13 cellular contexts compared by ENCODE assay signal in genomic region chr2:44731505-44731904, GRCh38.
DNase-seq lines count a peak whose midpoint lies in the region; ATAC-seq and TF ChIP-seq lines count a peak whose summit lies in the region.
"Had no signal": no experiment of that assay in that cellular context is flagged by ENCODE, and none has a peak within 500 bp of the region (broad histone marks: within the 10 kb centered on the region; RNA-seq: fewer than 3 reads in every experiment).

No MANE protein-coding gene starts in this region.

- peaks cover 0 to 11% (median 0%) of the 10 kb centered on the region in 4 donors for H3K36me3 ChIP-seq in transverse colon
- H3K36me3 ChIP-seq: SJCRH30 had no signal

- no peak for TF ChIP-seq POLR2A in transverse colon (IDR thresholded peaks at IDR 0.05)

- H3K4me1 ChIP-seq in transverse colon: peaks cover 0 to 13% (median 3%) of the 10 kb centered on the region in 4 donors
- H3K4me1 ChIP-seq: SJCRH30 had no signal

- WGBS in transverse colon (ENCODE audit: low coverage in 1 of 2), 2 donors: 78 to 86% methylated on average over 1 of the region's 1 CpG

- no peak overlapping the region for H3K4me3 ChIP-seq in transverse colon
- H3K4me3 ChIP-seq: SJCRH30 had no signal

- ATAC-seq in GM19023 (IDR thresholded peaks at IDR 0.05; ENCODE audit: unreplicated experiment): peak; percentile 82
- peak; percentile 97 for ATAC-seq in GM21576 (IDR thresholded peaks at IDR 0.05; ENCODE audit: unreplicated experiment)
- ATAC-seq in HG03108 (IDR thresholded peaks at IDR 0.05; ENCODE audit: unreplicated experiment): peak; percentile 95
- peak; percentile 85 to 87 for ATAC-seq in stimulated activated naive B cell treated with anti-CD40 and anti-IgM and Interleukin-4, amounts not matched to agents 10 μg/mL and 1 μg/mL and 100 μg/mL, for 72 hours (replicated peaks)
- ATAC-seq: naive thymus-derived CD4-positive, alpha-beta T cell had no signal

- H3K27ac Mint-ChIP-seq in stimulated activated naive B cell treated with anti-CD40 and anti-IgM and Interleukin-4, amounts not matched to agents 10 μg/mL and 1 μg/mL and 100 μg/mL, for 72 hours: no peak overlapping the region
- no peak overlapping the region for H3K27ac Mint-ChIP-seq in progenitor cell of endocrine pancreas
- H3K27ac Mint-ChIP-seq: naive thymus-derived CD4-positive, alpha-beta T cell had no signal

- H3K27ac ChIP-seq in transverse colon: no peak overlapping the region
- H3K27ac ChIP-seq: SJCRH30 had no signal

- no peak overlapping the region for H3K4me3 Mint-ChIP-seq in stimulated activated naive B cell treated with anti-CD40 and anti-IgM and Interleukin-4, amounts not matched to agents 10 μg/mL and 1 μg/mL and 100 μg/mL, for 72 hours
- no peak overlapping the region for H3K4me3 Mint-ChIP-seq in progenitor cell of endocrine pancreas (ENCODE audit: low read depth)
- H3K4me3 Mint-ChIP-seq: naive thymus-derived CD4-positive, alpha-beta T cell had no signal

- no peaks in the 10 kb centered on the region for H3K27me3 ChIP-seq in transverse colon
- H3K27me3 ChIP-seq: SJCRH30 had no signal

- intact Hi-C loops in posterior cingulate gyrus (cut with DNase I): no loop called here
- intact Hi-C loops in transverse colon (cut with DNase I; ENCODE audit: low total_unique reads): no loop called here

- H3K9me3 ChIP-seq in transverse colon: peaks cover 4 to 10% of the 10 kb centered on the region in 2 donors

- in situ Hi-C loops in transverse colon (cut with MboI; ENCODE audit: low pct_ligation_motif_present in 1 of 4, low pct_unique_long_range_greater_than_20kb in 1 of 4, low sequenced_read_pairs in 3 of 4): no loop called here

- H3K36me3 Mint-ChIP-seq in stimulated activated naive B cell treated with anti-CD40 and anti-IgM and Interleukin-4, amounts not matched to agents 10 μg/mL and 1 μg/mL and 100 μg/mL, for 72 hours: peaks cover 6 to 17% of the 10 kb centered on the region in 2 donors
- H3K36me3 Mint-ChIP-seq in progenitor cell of endocrine pancreas (ENCODE audit: insufficient read depth): peaks cover 3% of the 10 kb centered on the region

- H3K27me3 Mint-ChIP-seq in stimulated activated naive B cell treated with anti-CD40 and anti-IgM and Interleukin-4, amounts not matched to agents 10 μg/mL and 1 μg/mL and 100 μg/mL, for 72 hours: no peaks in the 10 kb centered on the region
- no peaks in the 10 kb centered on the region for H3K27me3 Mint-ChIP-seq in progenitor cell of endocrine pancreas

- TF ChIP-seq EP300 in transverse colon (IDR thresholded peaks at IDR 0.05; ENCODE audit: low read depth): no peak

- H3K4me1 Mint-ChIP-seq in stimulated activated naive B cell treated with anti-CD40 and anti-IgM and Interleukin-4, amounts not matched to agents 10 μg/mL and 1 μg/mL and 100 μg/mL, for 72 hours: peaks cover 7 to 10% of the 10 kb centered on the region in 2 donors
- peaks cover 3% of the 10 kb centered on the region for H3K4me1 Mint-ChIP-seq in progenitor cell of endocrine pancreas (ENCODE audit: low read depth)
- H3K4me1 Mint-ChIP-seq: naive thymus-derived CD4-positive, alpha-beta T cell had no signal

- H3K9me3 Mint-ChIP-seq in stimulated activated naive B cell treated with anti-CD40 and anti-IgM and Interleukin-4, amounts not matched to agents 10 μg/mL and 1 μg/mL and 100 μg/mL, for 72 hours: peaks cover 3 to 4% of the 10 kb centered on the region in 2 donors
- peaks cover 13% of the 10 kb centered on the region for H3K9me3 Mint-ChIP-seq in progenitor cell of endocrine pancreas (ENCODE audit: low read depth)

- no peak for DNase-seq in stimulated activated naive B cell treated with anti-CD40 and anti-IgM and Interleukin-4, amounts not matched to agents 10 μg/mL and 1 μg/mL and 100 μg/mL, for 72 hours
- no peak for DNase-seq in progenitor cell of endocrine pancreas (ENCODE audit: low spot score, unreplicated experiment)
- no peak for DNase-seq in posterior cingulate gyrus
- no peak for DNase-seq in transverse colon
- DNase-seq: activated gamma-delta T cell; GOT3; naive thymus-derived CD4-positive, alpha-beta T cell; NCI-H510A treated with DMSO at 0.1 percent for 48 hours; SJCRH30; stimulated activated naive CD4-positive, alpha-beta T cell treated with Interleukin-2 at 50 U/mL for 16 hours had no signal

- TF ChIP-seq CTCF in progenitor cell of endocrine pancreas (IDR thresholded peaks at IDR 0.05; ENCODE audit: unreplicated experiment) (no peak), transverse colon (IDR thresholded peaks at IDR 0.05) (no peak)
